10 cellular contexts compared by ENCODE assay signal in the genomic region with DNA sequence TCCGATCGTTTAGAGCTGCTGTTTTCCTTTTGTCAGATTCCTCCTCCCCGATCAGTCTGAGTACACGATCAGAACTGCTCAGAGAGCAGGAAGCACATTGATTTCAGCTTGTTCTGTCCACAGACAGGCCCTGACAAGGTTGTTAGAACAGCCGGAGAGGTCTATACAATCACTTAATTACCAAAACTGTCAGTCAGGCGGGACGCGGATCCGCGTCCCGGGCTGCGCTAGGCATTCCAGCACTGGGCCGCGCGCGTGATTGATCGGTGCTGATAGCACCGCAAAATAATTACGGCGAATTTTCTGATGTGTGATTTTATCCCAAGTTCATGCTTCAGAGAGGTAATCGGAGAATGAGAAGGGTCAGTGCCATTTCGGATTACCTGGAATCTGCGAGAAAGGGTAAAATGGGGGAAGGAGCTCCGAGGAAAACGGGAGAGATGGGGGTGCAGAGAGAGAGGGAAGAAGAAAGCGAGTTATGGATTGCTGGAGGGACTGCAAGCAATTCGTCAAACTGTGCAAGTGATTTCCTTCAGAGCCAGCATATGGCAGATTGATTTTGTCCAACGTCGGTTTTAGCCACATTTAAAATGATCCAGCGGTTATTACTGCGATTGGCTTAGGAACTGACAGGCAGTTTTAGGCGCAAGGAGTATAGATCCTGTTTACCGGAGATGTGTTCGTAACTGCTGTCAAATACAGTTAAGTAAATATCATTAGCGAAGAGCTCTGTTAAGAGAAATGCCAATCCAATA. TPM values are rescaled to one million over a fixed set of nuclear protein-coding genes. Genes with fewer than 3 reads are reported as not detected.
DNase-seq lines count a peak whose midpoint lies in the region; ATAC-seq and TF ChIP-seq lines count a peak whose summit lies in the region.
"Had no signal": no experiment of that assay in that cellular context is flagged by ENCODE, and none has a peak within 500 bp of the region (broad histone marks: within the 10 kb centered on the region; RNA-seq: fewer than 3 reads in every experiment).

No MANE protein-coding gene starts in this region.

- DNase-seq in T-helper 2 cell treated with Interferon-gamma antibody and Interleukin-4, amounts not matched to agents 5 μg/mL and 100 μg/mL, for 36 hours (ENCODE audit: low spot score): no peak
- no peak for DNase-seq in T-helper 2 cell
- DNase-seq in ascending aorta (ENCODE audit: low spot score in 2 of 2): no peak
- no peak for DNase-seq in left lobe of liver (ENCODE audit: low spot score)
- no peak for DNase-seq in spleen
- DNase-seq in NCI-H446 (lab: John Stamatoyannopoulos, UW): no peak
- DNase-seq in HAP-1 (ENCODE audit: low spot score in 2 of 2): no peak
- DNase-seq in occipital lobe (lab: John Stamatoyannopoulos, UW): no peak

- H3K27ac ChIP-seq in ascending aorta (no peak overlapping the region), spleen (no peak overlapping the region)
- H3K27ac ChIP-seq: A549 had no signal

- intact Hi-C loops in ascending aorta (cut with DNase I): no loop called here
- intact Hi-C loops in spleen (cut with DNase I; ENCODE audit: low total_unique reads): loop anchor here (10.0 kb wide), 1 partner anchor 119 kb away; no protein-coding TSS in a partner anchor

- H3K36me3 Mint-ChIP-seq in T-helper 2 cell treated with Interferon-gamma antibody and Interleukin-4, amounts not matched to agents 5 μg/mL and 100 μg/mL, for 36 hours (ENCODE audit: low read depth): peaks cover 9% of the 10 kb centered on the region

- H3K9me3 ChIP-seq in ascending aorta (peaks cover 0 to 6% of the 10 kb centered on the region in 2 donors), spleen (peaks cover 0 to 36% (median 0%) of the 10 kb centered on the region in 8 donors), HAP-1 (no peaks in the 10 kb centered on the region)
- H3K9me3 ChIP-seq: A549 had no signal

- H3K27me3 ChIP-seq in ascending aorta (peaks cover 50% of the 10 kb centered on the region), spleen (replicated peaks in 1 of 7) (peaks cover 18 to 100% (median 98%) of the 10 kb centered on the region in 7 donors), HAP-1 (ENCODE audit: low read depth) (peaks cover 3% of the 10 kb centered on the region)

- H3K27me3 Mint-ChIP-seq in T-helper 2 cell treated with Interferon-gamma antibody and Interleukin-4, amounts not matched to agents 5 μg/mL and 100 μg/mL, for 36 hours (ENCODE audit: low read depth): peaks cover 97% of the 10 kb centered on the region

- peak overlapping the region; percentile 53 for H3K4me3 Mint-ChIP-seq in T-helper 2 cell treated with Interferon-gamma antibody and Interleukin-4, amounts not matched to agents 5 μg/mL and 100 μg/mL, for 36 hours

- H3K9me3 Mint-ChIP-seq in T-helper 2 cell treated with Interferon-gamma antibody and Interleukin-4, amounts not matched to agents 5 μg/mL and 100 μg/mL, for 36 hours: peaks cover 8% of the 10 kb centered on the region

- peak overlapping the region; percentile 23 to 47 for H3K4me3 ChIP-seq in ascending aorta
- peak overlapping the region in 6 of 8 donors; percentile 2 to 65 (median 24) for H3K4me3 ChIP-seq in spleen
- no peak overlapping the region for H3K4me3 ChIP-seq in HAP-1
- H3K4me3 ChIP-seq: A549 had no signal

- no peak for TF ChIP-seq CTCF in ascending aorta (IDR thresholded peaks at IDR 0.05)
- TF ChIP-seq CTCF in spleen (IDR thresholded peaks at IDR 0.05 in 8 of 11, conservative IDR thresholded peaks at IDR 0.05 in 3 of 11): no peak

- H3K4me1 Mint-ChIP-seq in T-helper 2 cell treated with Interferon-gamma antibody and Interleukin-4, amounts not matched to agents 5 μg/mL and 100 μg/mL, for 36 hours (ENCODE audit: low read depth): peaks cover 31% of the 10 kb centered on the region

- H3K4me1 ChIP-seq in ascending aorta (peaks cover 6 to 22% of the 10 kb centered on the region in 2 donors), spleen (peaks cover 18 to 87% (median 68%) of the 10 kb centered on the region in 6 donors), HAP-1 (peaks cover 15% of the 10 kb centered on the region)
- H3K4me1 ChIP-seq: A549 had no signal

- 6 to 12% (median 8%) methylated on average over 35 of the region's 35 CpGs for WGBS in spleen, 5 donors

- TF ChIP-seq POLR2A in spleen (IDR thresholded peaks at IDR 0.05): no peak

- H3K36me3 ChIP-seq in ascending aorta (no peaks in the 10 kb centered on the region), spleen (no peaks in the 10 kb centered on the region), HAP-1 (replicated peaks) (no peaks in the 10 kb centered on the region)

- peak overlapping the region; percentile 84 for H3K27ac Mint-ChIP-seq in T-helper 2 cell treated with Interferon-gamma antibody and Interleukin-4, amounts not matched to agents 5 μg/mL and 100 μg/mL, for 36 hours

- ATAC-seq in left lobe of liver: peak; percentile 37
- ATAC-seq: A549 had no signal

- in situ Hi-C loops in HAP-1 (cut with MboI; ENCODE audit: low sequenced_read_pairs): no loop called here

RNA-seq across cellular contexts. Expression of a gene that starts 9.0 kb away (rescaled TPM):
- total RNA-seq in ascending aorta: not detected
- total RNA-seq in left lobe of liver: not detected
- total RNA-seq in spleen: not detected
- polyA plus RNA-seq in spleen: not detected
- not detected for total RNA-seq in occipital lobe
- total RNA-seq: kidney epithelial cell had no signal
- polyA plus RNA-seq: A549 had no signal
